Comparison of ENCODE assay signal across 7 cellular contexts in genomic region chr4:74505355-74505978, GRCh38.
DNase-seq lines count a peak whose midpoint lies in the region; ATAC-seq and TF ChIP-seq lines count a peak whose summit lies in the region.
"Not testable (repeated sequence)": the region's sequence is repeated elsewhere in the genome, so short reads cannot be mapped to it uniquely, and the experiment has no call there.

No MANE protein-coding gene starts in this region.

- TF ChIP-seq CTCF in heart left ventricle (IDR thresholded peaks at IDR 0.05); neural progenitor cell (IDR thresholded peaks at IDR 0.05): not testable (repeated sequence)

- H3K4me3 ChIP-seq in MG63; adipocyte (ENCODE audit: low read length); heart left ventricle; neural progenitor cell: not testable (repeated sequence)

- H4K20me1 ChIP-seq in neural progenitor cell (ENCODE audit: low read depth) = not testable (repeated sequence)

- not testable (repeated sequence) for H3K9me3 ChIP-seq in MG63; adipocyte (ENCODE audit: control insufficient read depth, low read length); heart left ventricle; neural progenitor cell (ENCODE audit: low read depth)

- TF ChIP-seq POLR2A in heart left ventricle (IDR thresholded peaks at IDR 0.05) = not testable (repeated sequence)

- H3K36me3 Mint-ChIP-seq in neural progenitor cell = not testable (repeated sequence)

- not testable (repeated sequence) for H3K36me3 ChIP-seq in MG63; adipocyte (ENCODE audit: control insufficient read depth, insufficient read depth, low read length, severe bottlenecking); heart left ventricle; neural progenitor cell

- H3K27me3 ChIP-seq in MG63; adipocyte (replicated peaks; ENCODE audit: control insufficient read depth, insufficient read depth, low read length); heart left ventricle; neural progenitor cell: not testable (repeated sequence)

- not testable (repeated sequence) for H3K9me3 Mint-ChIP-seq in neural progenitor cell

- H3K79me2 ChIP-seq in neural progenitor cell (ENCODE audit: low read depth) = not testable (repeated sequence)

- not testable (repeated sequence) for H3K4me2 ChIP-seq in neural progenitor cell

- not testable (repeated sequence) for H3K4me1 Mint-ChIP-seq in neural progenitor cell

- DNase-seq in DMS53 (lab: John Stamatoyannopoulos, UW) = peak; percentile 87
- peak; percentile 41 for DNase-seq in MG63
- DNase-seq in NCI-H774 (lab: John Stamatoyannopoulos, UW) = peak; percentile 38
- peak; percentile 48 for DNase-seq in adipocyte (ENCODE audit: low read depth)
- peak; percentile 84 to 96 for DNase-seq in dermis microvascular lymphatic vessel endothelial cell (ENCODE audit: low read depth in 2 of 2)
- DNase-seq in heart left ventricle = peak in 4 of 5 donors; percentile 30 to 44 (median 31)
- peak; percentile 36 for DNase-seq in neural progenitor cell (ENCODE audit: low spot score)

- intact Hi-C loops in heart left ventricle (cut with DNase I) = not testable (repeated sequence)

- not testable (repeated sequence) for H2AFZ ChIP-seq in neural progenitor cell (replicated peaks)

- ATAC-seq in heart left ventricle = not testable (repeated sequence)

- not testable (repeated sequence) for H3K27me3 Mint-ChIP-seq in neural progenitor cell (ENCODE audit: insufficient read depth, low read depth)

- 23 to 56% (median 44%) methylated on average over 4 to 5 of the region's 5 CpGs for WGBS in heart left ventricle, 4 donors

- H3K4me1 ChIP-seq in adipocyte (ENCODE audit: control insufficient read depth, insufficient read depth, low read length); heart left ventricle; neural progenitor cell: not testable (repeated sequence)

- not testable (repeated sequence) for H3F3A ChIP-seq in neural progenitor cell (ENCODE audit: low read depth)

- H3K4me3 Mint-ChIP-seq in neural progenitor cell = not testable (repeated sequence)

- H3K9ac ChIP-seq in adipocyte (ENCODE audit: low read length); neural progenitor cell: not testable (repeated sequence)

- not testable (repeated sequence) for H3K27ac Mint-ChIP-seq in neural progenitor cell

- H3K27ac ChIP-seq in heart left ventricle, neural progenitor cell: not testable (repeated sequence)

Comparison
In these comparisons a context has a peak if more than half of its experiments do, and no peak if none do; other contexts are left out.
1. DNase-seq: peak in every context shown above with its lines; median percentile 90 in dermis microvascular lymphatic vessel endothelial cell; 87 in DMS53; 48 in adipocyte; 41 in MG63; 38 in NCI-H774; 36 in neural progenitor cell; 31 in heart left ventricle.